ENCODE assay signal across 13 cellular contexts in the genomic region with DNA sequence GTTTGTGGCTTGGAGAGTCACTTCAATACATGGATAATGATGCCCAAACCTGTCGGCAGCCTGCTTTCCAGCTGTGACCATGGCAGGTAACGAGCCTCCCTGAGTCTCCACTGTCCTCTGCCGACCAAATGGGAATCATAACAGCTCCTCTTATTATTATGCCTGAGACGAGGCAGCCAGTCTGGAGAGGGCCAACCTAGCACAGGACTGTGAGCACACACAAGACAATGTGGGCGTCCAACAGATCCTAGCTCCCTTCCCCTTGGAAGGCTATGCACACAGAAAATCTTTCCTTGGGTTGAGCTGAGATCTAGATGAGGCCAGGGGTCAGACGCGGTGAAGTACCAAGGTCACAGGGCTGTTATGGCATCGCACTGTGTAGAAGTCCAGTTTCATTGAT. TPM values are rescaled to one million over a fixed set of nuclear protein-coding genes. Genes with fewer than 3 reads are reported as not detected.
DNase-seq lines count a peak whose midpoint lies in the region; ATAC-seq and TF ChIP-seq lines count a peak whose summit lies in the region.
"Had no signal": no experiment of that assay in that cellular context is flagged by ENCODE, and none has a peak within 500 bp of the region (broad histone marks: within the 10 kb centered on the region; RNA-seq: fewer than 3 reads in every experiment).

No MANE protein-coding gene starts in this region.

- POLR2A ChIA-PET in CD4-positive, alpha-beta memory T cell (lab: Charles Lee; ENCODE audit: partially characterized antibody), result no interaction called here
- POLR2A ChIA-PET in naive thymus-derived CD8-positive, alpha-beta T cell (lab: Charles Lee), result no interaction called here

- no peak overlapping the region for H3K27ac Mint-ChIP-seq in CD4-positive, alpha-beta memory T cell
- H3K27ac Mint-ChIP-seq in GM23338, result no peak overlapping the region
- H3K27ac Mint-ChIP-seq in naive thymus-derived CD8-positive, alpha-beta T cell, result no peak overlapping the region

- H3K4me1 Mint-ChIP-seq in CD4-positive, alpha-beta memory T cell, result peaks cover 0 to 8% (median 6%) of the 10 kb centered on the region in 4 donors
- peaks cover 10% of the 10 kb centered on the region; the same call in 1 of the 3 replicates for H3K4me1 Mint-ChIP-seq in GM23338
- H3K4me1 Mint-ChIP-seq in naive thymus-derived CD8-positive, alpha-beta T cell, result peaks cover 3 to 14% (median 7%) of the 10 kb centered on the region in 4 donors

- intact Hi-C loops in CD4-positive, alpha-beta memory T cell (cut with micrococcal nuclease), result no loop called here

- no peaks in the 10 kb centered on the region for H3K36me3 Mint-ChIP-seq in CD4-positive, alpha-beta memory T cell
- no peaks in the 10 kb centered on the region for H3K36me3 Mint-ChIP-seq in GM23338 (ENCODE audit: low read depth)
- no peaks in the 10 kb centered on the region for H3K36me3 Mint-ChIP-seq in naive thymus-derived CD8-positive, alpha-beta T cell

- peaks cover 20% of the 10 kb centered on the region for H3K27me3 ChIP-seq in CD4-positive, alpha-beta memory T cell (ENCODE audit: insufficient read depth, low read length)
- H3K27me3 ChIP-seq in GM23338 (ENCODE audit: insufficient read depth), result peaks cover 6% of the 10 kb centered on the region; the same call in 1 of the 2 replicates

- H3K4me3 ChIP-seq in CD4-positive, alpha-beta memory T cell (ENCODE audit: low read length in 2 of 2), result no peak overlapping the region
- H3K4me3 ChIP-seq in GM23338, result peak overlapping the region; percentile 66

- no peak overlapping the region for H2AFZ ChIP-seq in GM23338

- peak overlapping the region in 7 of 8 donors; percentile 56 to 84 (median 80) for H3K4me3 Mint-ChIP-seq in CD4-positive, alpha-beta memory T cell
- H3K4me3 Mint-ChIP-seq in GM23338, result peak overlapping the region; percentile 80
- peak overlapping the region; percentile 77 to 87 (median 80) for H3K4me3 Mint-ChIP-seq in naive thymus-derived CD8-positive, alpha-beta T cell

- no peak for ATAC-seq in GM23338
- no peak for ATAC-seq in naive thymus-derived CD8-positive, alpha-beta T cell
- ATAC-seq in HG03521 (IDR thresholded peaks at IDR 0.05; ENCODE audit: unreplicated experiment), result no peak
- no peak for ATAC-seq in GM19467 (IDR thresholded peaks at IDR 0.05; ENCODE audit: unreplicated experiment)

- H3F3A ChIP-seq in GM23338 (replicated peaks; ENCODE audit: low read depth), result 0 out of 2 replicates have a peak, but pooled peaks cover 5% of the 10 kb centered on the region

- CTCF ChIA-PET in CD4-positive, alpha-beta memory T cell (lab: Charles Lee; ENCODE audit: partially characterized antibody), result no interaction called here

- H3K36me3 ChIP-seq in CD4-positive, alpha-beta memory T cell (ENCODE audit: insufficient read depth, low read length), result no peaks in the 10 kb centered on the region
- H3K36me3 ChIP-seq in GM23338 (ENCODE audit: insufficient read depth), result no peaks in the 10 kb centered on the region

- TF ChIP-seq POLR2A in erythroblast (IDR thresholded peaks at IDR 0.05; ENCODE audit: low read length), result no peak

- no peak for DNase-seq in CD4-positive, alpha-beta memory T cell
- DNase-seq in GM23338 (ENCODE audit: low spot score) (no peak), amniotic epithelial cell (ENCODE audit: low read depth) (peak; percentile 4), erythroblast (lab: John Stamatoyannopoulos, UW) (no peak), GM03348 (ENCODE audit: low spot score) (no peak)
- DNase-seq in naive thymus-derived CD8-positive, alpha-beta T cell, result no peak
- DNase-seq: activated CD4-positive, CD25-positive, alpha-beta regulatory T cell treated with anti-CD3 and anti-CD28 coated beads, Interleukin-2, amount 50 U/mL, for 72 hours; foreskin melanocyte; NCI-H524 treated with DMSO at 0.1 percent for 48 hours; SHP77 treated with DMSO at 0.1 percent for 48 hours had no signal

- no peaks in the 10 kb centered on the region for H3K9me3 Mint-ChIP-seq in CD4-positive, alpha-beta memory T cell
- no peaks in the 10 kb centered on the region; the same call in 2 of the 3 replicates for H3K9me3 Mint-ChIP-seq in GM23338
- H3K9me3 Mint-ChIP-seq in naive thymus-derived CD8-positive, alpha-beta T cell, result no peaks in the 10 kb centered on the region

- no peak overlapping the region for H3K27ac ChIP-seq in CD4-positive, alpha-beta memory T cell (ENCODE audit: low read depth, low read length)
- H3K27ac ChIP-seq in GM23338 (ENCODE audit: low read depth), result no peak overlapping the region

- no peak for TF ChIP-seq CTCF in GM23338 (conservative IDR thresholded peaks at IDR 0.05; ENCODE audit: low read depth in 2 of 2)

- H3K27me3 Mint-ChIP-seq in CD4-positive, alpha-beta memory T cell, result peaks cover 18 to 30% of the 10 kb centered on the region in 2 donors
- peaks cover 9% of the 10 kb centered on the region for H3K27me3 Mint-ChIP-seq in GM23338 (ENCODE audit: insufficient read depth, low read depth, poor library complexity)
- peaks cover 7 to 44% (median 27%) of the 10 kb centered on the region in 5 donors for H3K27me3 Mint-ChIP-seq in naive thymus-derived CD8-positive, alpha-beta T cell

- H3K4me2 ChIP-seq in GM23338, result peak overlapping the region; percentile 88

- H3K9me2 ChIP-seq in GM23338 (ENCODE audit: insufficient read depth), result no peaks in the 10 kb centered on the region

- no peaks in the 10 kb centered on the region for H3K4me1 ChIP-seq in CD4-positive, alpha-beta memory T cell (ENCODE audit: insufficient read depth, low read length)
- H3K4me1 ChIP-seq in GM23338 (ENCODE audit: insufficient read depth), result peaks cover 4% of the 10 kb centered on the region

- H3K79me2 ChIP-seq in GM23338 (replicated peaks; ENCODE audit: insufficient read depth), result no peaks in the 10 kb centered on the region

- H4K20me1 ChIP-seq in GM23338 (replicated peaks; ENCODE audit: insufficient read depth), result no peaks in the 10 kb centered on the region; the same call in 1 of the 2 replicates

- H3K9me3 ChIP-seq in CD4-positive, alpha-beta memory T cell (ENCODE audit: control insufficient read depth in 1 of 2, low read length in 2 of 2), result no peaks in the 10 kb centered on the region

TF ChIP-seq in GM23338, 12 proteins besides CTCF, POLR2A, EP300 and RAD21 (continues in another document):
- no peak for TF ChIP-seq CREB1 (CRISPR knock-in tag; IDR thresholded peaks at IDR 0.05; ENCODE audit: low read depth)

RNA-seq across cellular contexts. Expression of gene SLC4A3, which starts 0.9 kb away (rescaled TPM):
- not detected for total RNA-seq in CD4-positive, alpha-beta memory T cell
- polyA plus RNA-seq in CD4-positive, alpha-beta memory T cell, result not detected
- total RNA-seq in GM23338 (2014; rRNA removed; shearing (Covaris generic)), result 5.6 and 6.8 TPM in 2 replicates
- 3.6 and 3.9 TPM in 2 replicates for polyA plus RNA-seq in GM23338 (2016; fragmentation: Nextera tagmentation; extraction: Ambion mirVana)
- under 1 TPM; 0.19 to 0.36 TPM for total RNA-seq in naive thymus-derived CD8-positive, alpha-beta T cell
- not detected for polyA plus RNA-seq in naive thymus-derived CD8-positive, alpha-beta T cell

RNA-seq across cellular contexts. Expression of gene STK11IP, which starts 28.9 kb away (rescaled TPM):
- total RNA-seq in CD4-positive, alpha-beta memory T cell, result 10 to 100 TPM; 48.7 to 50.2 TPM
- 1 to 10 TPM; 8.3 to 9.8 TPM for polyA plus RNA-seq in CD4-positive, alpha-beta memory T cell
- total RNA-seq in GM23338 (2014; rRNA removed; shearing (Covaris generic)), result 28.1 and 29.3 TPM in 2 replicates
- polyA plus RNA-seq in GM23338 (2016; fragmentation: Nextera tagmentation; extraction: Ambion mirVana), result 14.2 and 16.6 TPM in 2 replicates
- total RNA-seq in naive thymus-derived CD8-positive, alpha-beta T cell, result 10 to 100 TPM; 42.7 to 50.2 TPM
- 1 to 10 TPM; 5.4 to 9.3 (median 6.6) TPM for polyA plus RNA-seq in naive thymus-derived CD8-positive, alpha-beta T cell

RNA-seq across cellular contexts. Expression of gene INHA, which starts 54.4 kb away (rescaled TPM):
- not detected for total RNA-seq in CD4-positive, alpha-beta memory T cell
- not detected for polyA plus RNA-seq in CD4-positive, alpha-beta memory T cell
- total RNA-seq in GM23338 (2014; rRNA removed; shearing (Covaris generic)), result 0.31 and 1.6 TPM in 2 replicates
- polyA plus RNA-seq in GM23338 (2016; fragmentation: Nextera tagmentation; extraction: Ambion mirVana), result 0.56 and 1.5 TPM in 2 replicates
- total RNA-seq in naive thymus-derived CD8-positive, alpha-beta T cell, result not detected
- not detected for polyA plus RNA-seq in naive thymus-derived CD8-positive, alpha-beta T cell
- total RNA-seq: dermis microvascular lymphatic vessel endothelial cell had no signal

RNA-seq across cellular contexts. Expression of gene OBSL1, which starts 55.2 kb away (rescaled TPM):
- under 1 TPM in 1 of 2 experiments, not detected in 1; 0.09 TPM for total RNA-seq in CD4-positive, alpha-beta memory T cell
- polyA plus RNA-seq in CD4-positive, alpha-beta memory T cell, result not detected
- 164 and 207 TPM in 2 replicates for total RNA-seq in GM23338 (2014; rRNA removed; shearing (Covaris generic))
- polyA plus RNA-seq in GM23338 (2016; fragmentation: Nextera tagmentation; extraction: Ambion mirVana), result 94.9 and 102 TPM in 2 replicates
- 1 to 10 TPM in 1 of 2 experiments, under 1 TPM in 1; 0.96 to 1.1 TPM for total RNA-seq in naive thymus-derived CD8-positive, alpha-beta T cell
- polyA plus RNA-seq in naive thymus-derived CD8-positive, alpha-beta T cell, result not detected
